In the genomic region with DNA sequence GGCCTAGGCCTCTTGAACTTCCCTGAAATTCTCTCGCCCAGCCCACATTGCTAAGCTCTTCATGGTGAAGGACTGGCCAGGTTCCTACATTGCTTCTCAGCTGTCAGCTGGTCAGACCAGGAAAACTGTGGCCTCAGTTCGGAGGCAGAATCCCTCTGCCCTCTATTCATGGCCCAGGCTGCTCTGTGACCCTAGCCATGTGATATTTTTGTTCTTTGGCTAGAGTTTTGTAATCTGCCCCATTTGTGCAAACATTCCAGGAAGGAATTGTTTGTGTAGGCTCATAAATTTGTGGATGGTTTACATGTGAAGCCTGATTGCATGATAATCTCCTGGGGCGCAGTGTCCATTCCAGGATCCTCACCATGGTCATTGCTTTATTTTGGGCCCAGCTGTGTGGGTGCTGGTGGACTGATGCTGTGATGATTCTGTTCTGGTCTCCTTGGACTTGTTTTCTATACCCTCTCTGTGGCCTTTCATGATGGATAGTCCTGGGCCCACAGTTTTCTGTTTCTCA, we compare ENCODE assay signal across 17 cellular contexts.
DNase-seq lines count a peak whose midpoint lies in the region; ATAC-seq, FAIRE-seq and TF ChIP-seq lines count a peak whose summit lies in the region.
"Had no signal": no experiment of that assay in that cellular context is flagged by ENCODE, and none has a peak within 500 bp of the region (broad histone marks: within the 10 kb centered on the region; RNA-seq: fewer than 3 reads in every experiment).

No MANE protein-coding gene starts in this region.

- H3K4me3 ChIP-seq in AG04450 (ENCODE audit: low read depth, low read length) = no peak overlapping the region
- H3K4me3 ChIP-seq in adrenal gland = no peak overlapping the region
- no peak overlapping the region for H3K4me3 ChIP-seq in right cardiac atrium (ENCODE audit: low read length)
- H3K4me3 ChIP-seq in pancreas = no peak overlapping the region
- H3K4me3 ChIP-seq: dorsolateral prefrontal cortex, GM23338 had no signal

- POLR2A ChIA-PET in AG04450 (lab: Yijun Ruan, JAX) = no interaction called here

- peak; percentile 46 to 81 for ATAC-seq in right cardiac atrium
- peak in 3 of 4 donors; percentile 60 to 72 (median 70) for ATAC-seq in pancreas
- ATAC-seq in HG03354 (IDR thresholded peaks at IDR 0.05; ENCODE audit: poor library complexity, severe bottlenecking, unreplicated experiment) = no peak
- ATAC-seq in HG02763 (IDR thresholded peaks at IDR 0.05; ENCODE audit: unreplicated experiment) = no peak
- ATAC-seq: foreskin keratinocyte, GM23338 had no signal

- no peaks in the 10 kb centered on the region for H3K4me1 ChIP-seq in adrenal gland (replicated peaks in 1 of 2)
- peaks cover 3% of the 10 kb centered on the region for H3K4me1 ChIP-seq in right cardiac atrium (ENCODE audit: control insufficient read depth, insufficient read depth, low read length)
- H3K4me1 ChIP-seq in pancreas = no peaks in the 10 kb centered on the region
- H3K4me1 ChIP-seq: foreskin keratinocyte had no signal

- H3K9me3 ChIP-seq in AG04450 (ENCODE audit: control insufficient read depth, insufficient read depth, low read length) (no peaks in the 10 kb centered on the region), adrenal gland (replicated peaks in 1 of 3) (no peaks in the 10 kb centered on the region), right cardiac atrium (ENCODE audit: control insufficient read depth, low read length) (no peaks in the 10 kb centered on the region), pancreas (no peaks in the 10 kb centered on the region)

- DNase-seq in AG04450 (ENCODE audit: low read depth, low spot score) (no peak), adrenal gland (peak in 6 of 7 donors; percentile 26 to 76 (median 48)), right cardiac atrium (peak in 1 of 3 donors; percentile 21), pancreas (peak in 1 of 6 donors; percentile 30), T-helper 9 cell (no peak), NCI-H748 (lab: John Stamatoyannopoulos, UW; ENCODE audit: unreplicated experiment) (no peak)
- DNase-seq: ACHN; activated CD4-positive, alpha-beta T cell treated with anti-CD3 and anti-CD28 coated beads, Interleukin-2, amount 10 ng/mL, durations not matched to agents 24 days and 14 days; dorsolateral prefrontal cortex; foreskin keratinocyte; NCI-H1436; NCI-H345; SIG-M5; stimulated activated CD4-positive, alpha-beta T cell treated with anti-CD3 and anti-CD28 coated beads, Interleukin-4, amount 100 ng/mL, for 1 hour had no signal

- FAIRE-seq in pancreas (lab: Jason Lieb, UNC) = no peak

- H3K27ac ChIP-seq in AG04450 (ENCODE audit: low read depth, low read length) (peak overlapping the region; percentile 49), adrenal gland (peak overlapping the region in 2 of 5 donors; percentile 19 to 88), right cardiac atrium (ENCODE audit: low read length) (peak overlapping the region; percentile 42), pancreas (no peak overlapping the region)
- H3K27ac ChIP-seq: foreskin keratinocyte had no signal

- WGBS in adrenal gland, 4 donors = 59 to 71% (median 66%) methylated on average over 3 of the region's 3 CpGs
- 74% methylated on average over 3 of the region's 3 CpGs for WGBS in right cardiac atrium
- WGBS in pancreas, 2 donors = 67 to 72% methylated on average over 3 of the region's 3 CpGs

- no peaks in the 10 kb centered on the region for H3K36me3 ChIP-seq in adrenal gland (replicated peaks in 1 of 2)
- no peaks in the 10 kb centered on the region for H3K36me3 ChIP-seq in pancreas

- H3K27me3 ChIP-seq in AG04450 (ENCODE audit: control insufficient read depth, insufficient read depth, low read length) (no peaks in the 10 kb centered on the region), adrenal gland (no peaks in the 10 kb centered on the region), right cardiac atrium (ENCODE audit: control insufficient read depth, insufficient read depth) (no peaks in the 10 kb centered on the region), pancreas (no peaks in the 10 kb centered on the region)
- H3K27me3 ChIP-seq: dorsolateral prefrontal cortex, foreskin keratinocyte had no signal

- TF ChIP-seq CTCF in AG04450 (IDR thresholded peaks at IDR 0.05; ENCODE audit: low read depth, low read length) = no peak
- TF ChIP-seq CTCF in adrenal gland (IDR thresholded peaks at IDR 0.05) = no peak
- no peak for TF ChIP-seq CTCF in pancreas (IDR thresholded peaks at IDR 0.05)

- intact Hi-C loops in adrenal gland (cut with DNase I) (no loop called here), right cardiac atrium (cut with DNase I) (no loop called here), pancreas (cut with DNase I) (no loop called here)

- no peak for TF ChIP-seq POLR2A in adrenal gland (IDR thresholded peaks at IDR 0.05)

- CTCF ChIA-PET in AG04450 (lab: Charles Lee) = interaction anchor here (1.5 kb wide), 1 partner anchor 167 kb away, joined by 3 read pairs; no protein-coding TSS in a partner anchor

Comparison
In these comparisons a context has a peak if more than half of its experiments do, and no peak if none do; other contexts are left out.
1. DNase-seq: peak in adrenal gland (6 of 7); none in AG04450 (single experiment), T-helper 9 cell (single experiment) and NCI-H748 (single experiment).
2. H3K27ac ChIP-seq: peak in AG04450 (single experiment) and right cardiac atrium (single experiment); none in pancreas (0 of 4).
3. ATAC-seq: peak in right cardiac atrium (2 of 2) and pancreas (3 of 4); none in HG03354 (single experiment) and HG02763 (single experiment).